Comparison of ENCODE assay signal across 30 cellular contexts in genomic region chrX:69125094-69125493, GRCh38.
"Had no signal": no experiment of that assay in that cellular context is flagged by ENCODE, and none has a peak within 500 bp of the region (broad histone marks: within the 10 kb centered on the region; RNA-seq: fewer than 3 reads in every experiment).

No MANE protein-coding gene starts in this region.

- H3K79me2 ChIP-seq: parathyroid adenoma had no signal

- FAIRE-seq: small intestine, urothelium cell line had no signal

- DNase-seq: naive thymus-derived CD8-positive, alpha-beta T cell; nephron progenitor cell; nucleus accumbens; ovary; psoas muscle; right cardiac atrium; right lobe of liver; sigmoid colon; small intestine; stimulated activated CD4-positive, alpha-beta T cell treated with anti-CD3 and anti-CD28 coated beads, Interleukin-15, amount 100 ng/mL, for 24 hours; stimulated activated CD4-positive, alpha-beta T cell treated with anti-CD3 and anti-CD28 coated beads, Interleukin-2, amount 100 ng/mL, for 24 hours; stimulated activated CD4-positive, alpha-beta T cell treated with anti-CD3 and anti-CD28 coated beads, Interleukin-2, amount 100 ng/mL, for 48 hours; stimulated activated CD4-positive, alpha-beta T cell treated with anti-CD3 and anti-CD28 coated beads, Interleukin-4, amount 100 ng/mL, for 24 hours; stimulated activated naive B cell treated with anti-CD40 and anti-IgM and Interleukin-4, amounts not matched to agents 10 μg/mL and 1 μg/mL and 100 μg/mL, for 72 hours; stimulated activated naive CD4-positive, alpha-beta T cell treated with Interleukin-2 at 50 U/mL for 16 hours; stomach; thyroid gland; trophoblast cell; upper lobe of left lung had no signal

- H3K9ac ChIP-seq: parathyroid adenoma had no signal

- H2AFZ ChIP-seq: parathyroid adenoma had no signal

- H3K4me3 ChIP-seq: ovary, psoas muscle, right lobe of liver, sigmoid colon, stomach, thoracic aorta, thyroid gland, tibial nerve, upper lobe of left lung, vagina had no signal

- H3K4me3 Mint-ChIP-seq: naive thymus-derived CD8-positive, alpha-beta T cell; natural killer cell treated with Interleukin-12 subunit alpha and Interleukin-12 subunit beta and Interleukin-15 and Interleukin-18, amount 100 ng/mL, for 72 hours; nephron progenitor cell; neural crest cell; stimulated activated effector memory CD8-positive, alpha-beta T cell treated with anti-CD3 and anti-CD28 coated beads, Interleukin-12 subunit alpha, Interleukin-12 subunit beta, amount 100 ng/mL, for 72 hours; stimulated activated naive B cell treated with anti-CD40 and anti-IgM and Interleukin-4, amounts not matched to agents 10 μg/mL and 1 μg/mL and 100 μg/mL, for 72 hours; stimulated activated naive CD8-positive, alpha-beta T cell treated with anti-CD3 and anti-CD28 coated beads, Interleukin-15, Interleukin-2, amounts not matched to agents 100 ng/mL and 50 ng/mL, for 24 hours had no signal

- H3K36me3 Mint-ChIP-seq: naive thymus-derived CD8-positive, alpha-beta T cell; natural killer cell treated with Interleukin-12 subunit alpha and Interleukin-12 subunit beta and Interleukin-15 and Interleukin-18, amount 100 ng/mL, for 72 hours; stimulated activated effector memory CD8-positive, alpha-beta T cell treated with anti-CD3 and anti-CD28 coated beads, Interleukin-12 subunit alpha, Interleukin-12 subunit beta, amount 100 ng/mL, for 72 hours; stimulated activated naive B cell treated with anti-CD40 and anti-IgM and Interleukin-4, amounts not matched to agents 10 μg/mL and 1 μg/mL and 100 μg/mL, for 72 hours had no signal

- H3K9me3 ChIP-seq: neutrophil, ovary, psoas muscle, right lobe of liver, sigmoid colon, stomach, thoracic aorta, thyroid gland, tibial nerve, upper lobe of left lung, vagina had no signal

- H3K9me3 Mint-ChIP-seq: naive thymus-derived CD8-positive, alpha-beta T cell; natural killer cell treated with Interleukin-12 subunit alpha and Interleukin-12 subunit beta and Interleukin-15 and Interleukin-18, amount 100 ng/mL, for 72 hours; neural crest cell; stimulated activated effector memory CD8-positive, alpha-beta T cell treated with anti-CD3 and anti-CD28 coated beads, Interleukin-12 subunit alpha, Interleukin-12 subunit beta, amount 100 ng/mL, for 72 hours; stimulated activated naive B cell treated with anti-CD40 and anti-IgM and Interleukin-4, amounts not matched to agents 10 μg/mL and 1 μg/mL and 100 μg/mL, for 72 hours; stimulated activated naive CD8-positive, alpha-beta T cell treated with anti-CD3 and anti-CD28 coated beads, Interleukin-15, Interleukin-2, amounts not matched to agents 100 ng/mL and 50 ng/mL, for 24 hours had no signal

- H3K27ac ChIP-seq: neutrophil, ovary, parathyroid adenoma, psoas muscle, right lobe of liver, sigmoid colon, stomach, thoracic aorta, thyroid gland, tibial nerve, upper lobe of left lung, vagina had no signal

- H3K27ac Mint-ChIP-seq: naive thymus-derived CD8-positive, alpha-beta T cell; natural killer cell treated with Interleukin-12 subunit alpha and Interleukin-12 subunit beta and Interleukin-15 and Interleukin-18, amount 100 ng/mL, for 72 hours; nephron progenitor cell; progenitor cell of endocrine pancreas; stimulated activated effector memory CD8-positive, alpha-beta T cell treated with anti-CD3 and anti-CD28 coated beads, Interleukin-12 subunit alpha, Interleukin-12 subunit beta, amount 100 ng/mL, for 72 hours; stimulated activated naive B cell treated with anti-CD40 and anti-IgM and Interleukin-4, amounts not matched to agents 10 μg/mL and 1 μg/mL and 100 μg/mL, for 72 hours; stimulated activated naive CD8-positive, alpha-beta T cell treated with anti-CD3 and anti-CD28 coated beads, Interleukin-15, Interleukin-2, amounts not matched to agents 100 ng/mL and 50 ng/mL, for 24 hours had no signal

- ATAC-seq: naive thymus-derived CD8-positive, alpha-beta T cell; natural killer cell treated with Interleukin-12 subunit alpha and Interleukin-12 subunit beta and Interleukin-15 and Interleukin-18, amount 100 ng/mL, for 72 hours; psoas muscle; right cardiac atrium; right lobe of liver; stimulated activated effector memory CD8-positive, alpha-beta T cell treated with anti-CD3 and anti-CD28 coated beads, Interleukin-12 subunit alpha, Interleukin-12 subunit beta, amount 100 ng/mL, for 72 hours; stimulated activated naive B cell treated with anti-CD40 and anti-IgM and Interleukin-4, amounts not matched to agents 10 μg/mL and 1 μg/mL and 100 μg/mL, for 72 hours had no signal

- H3K4me1 Mint-ChIP-seq: stimulated activated effector memory CD8-positive, alpha-beta T cell treated with anti-CD3 and anti-CD28 coated beads, Interleukin-12 subunit alpha, Interleukin-12 subunit beta, amount 100 ng/mL, for 72 hours; stimulated activated naive B cell treated with anti-CD40 and anti-IgM and Interleukin-4, amounts not matched to agents 10 μg/mL and 1 μg/mL and 100 μg/mL, for 72 hours had no signal

- H3K27me3 ChIP-seq: ovary, right lobe of liver, sigmoid colon, thyroid gland, upper lobe of left lung, vagina had no signal

- H3K4me1 ChIP-seq: parathyroid adenoma, psoas muscle, right lobe of liver, upper lobe of left lung had no signal

- H3K36me3 ChIP-seq: neutrophil, ovary, right lobe of liver, sigmoid colon, stomach, thoracic aorta, thyroid gland, tibial nerve, upper lobe of left lung, vagina had no signal
